Comparison of ENCODE assay signal across 8 cellular contexts in the genomic region with DNA sequence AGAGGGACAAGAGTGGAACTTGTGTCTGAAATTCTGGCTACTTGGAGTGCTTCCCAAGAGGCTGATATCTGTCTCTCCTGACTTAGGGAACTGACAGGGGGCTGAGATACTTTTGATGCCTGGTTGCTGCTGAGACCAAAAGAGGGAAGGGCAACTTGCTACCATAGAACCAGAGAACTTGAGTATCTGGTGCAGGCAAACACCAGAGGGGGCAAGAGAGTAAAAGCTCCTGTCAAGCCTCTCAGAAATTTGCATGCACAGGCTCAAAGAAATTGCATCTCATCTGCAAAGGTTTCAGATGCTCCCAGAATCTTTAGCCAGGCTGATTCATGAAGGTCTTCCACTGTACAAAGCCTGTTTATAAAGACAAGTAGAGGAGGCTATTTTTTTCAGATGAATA.
A peak's percentile ranks its signal among the peaks of the same experiment; 100 is the strongest.
DNase-seq lines count a peak whose midpoint lies in the region; ATAC-seq and TF ChIP-seq lines count a peak whose summit lies in the region.

No MANE protein-coding gene starts in this region.

- H3K4me3 Mint-ChIP-seq in activated CD4-positive, alpha-beta T cell treated with anti-CD3 and anti-CD28 coated beads, Interleukin-2, amount 10 ng/mL, durations not matched to agents 24 days and 14 days, result no peak overlapping the region

- no peak overlapping the region for H3K4me2 ChIP-seq in DND-41 (ENCODE audit: insufficient read depth, low read length)

- H3K27ac Mint-ChIP-seq in activated CD4-positive, alpha-beta T cell treated with anti-CD3 and anti-CD28 coated beads, Interleukin-2, amount 10 ng/mL, durations not matched to agents 24 days and 14 days, result no peak overlapping the region

- H2AFZ ChIP-seq in DND-41 (ENCODE audit: low read depth, low read length), result no peak overlapping the region

- TF ChIP-seq RAD21 in liver (IDR thresholded peaks at IDR 0.05), result peak in 1 of 2 donors; percentile 27

- H3K9me3 ChIP-seq in DND-41 (ENCODE audit: insufficient read depth, low read length, severe bottlenecking) (no peaks in the 10 kb centered on the region), liver (ENCODE audit: control insufficient read depth in 4 of 4, low read length in 3 of 4) (no peaks in the 10 kb centered on the region)

- H3K9ac ChIP-seq in DND-41 (ENCODE audit: low read depth, low read length) (no peak overlapping the region), liver (ENCODE audit: low read depth in 1 of 2, low read length in 2 of 2) (no peak overlapping the region)

- H4K20me1 ChIP-seq in DND-41 (ENCODE audit: insufficient read depth, low read length), result no peaks in the 10 kb centered on the region

- no peak overlapping the region for H3K27ac ChIP-seq in DND-41 (ENCODE audit: low read length)
- no peak overlapping the region for H3K27ac ChIP-seq in liver (ENCODE audit: low read depth in 1 of 2, low read length in 2 of 2)

- peak; percentile 18 for TF ChIP-seq CTCF in DND-41 (IDR thresholded peaks at IDR 0.05; ENCODE audit: borderline replicate concordance, extremely low read depth, low read length, poor library complexity, severe bottlenecking)
- TF ChIP-seq CTCF in astrocyte of the cerebellum (IDR thresholded peaks at IDR 0.05; ENCODE audit: low read depth, low read length, missing control alignments), result peak; percentile 70
- TF ChIP-seq CTCF in liver (IDR thresholded peaks at IDR 0.05; ENCODE audit: low read depth, low read length, missing input control), result peak; percentile 16

- H3K36me3 ChIP-seq in DND-41 (ENCODE audit: insufficient read depth, low read length) (no peaks in the 10 kb centered on the region), liver (ENCODE audit: control insufficient read depth in 4 of 4, insufficient read depth in 3 of 4, low read depth in 1 of 4, low read length in 3 of 4) (no peaks in the 10 kb centered on the region)

- H3K27me3 ChIP-seq in DND-41 (ENCODE audit: insufficient read depth, low read length, poor library complexity) (no peaks in the 10 kb centered on the region), liver (ENCODE audit: control insufficient read depth in 4 of 4, insufficient read depth in 4 of 4, low read length in 3 of 4) (no peaks in the 10 kb centered on the region)

- H3K79me2 ChIP-seq in DND-41 (ENCODE audit: insufficient read depth, low read length), result no peaks in the 10 kb centered on the region

- peaks cover 7% of the 10 kb centered on the region for H3K9me3 Mint-ChIP-seq in activated CD4-positive, alpha-beta T cell treated with anti-CD3 and anti-CD28 coated beads, Interleukin-2, amount 10 ng/mL, durations not matched to agents 24 days and 14 days

- DNase-seq in DND-41 (peak; percentile 4), M059J (ENCODE audit: low read depth) (peak; percentile 15), astrocyte of the cerebellum (ENCODE audit: low read depth) (peak; percentile 23)
- DNase-seq in activated CD4-positive, alpha-beta T cell treated with anti-CD3 and anti-CD28 coated beads for 1 hour, result no peak
- DNase-seq in activated CD4-positive, alpha-beta T cell treated with anti-CD3 and anti-CD28 coated beads, Interleukin-2, amount 10 ng/mL, durations not matched to agents 24 days and 14 days, result no peak

- intact Hi-C loops in activated CD4-positive, alpha-beta T cell treated with anti-CD3 and anti-CD28 coated beads, Interleukin-2, amount 10 ng/mL, durations not matched to agents 24 days and 14 days (cut with micrococcal nuclease), result no loop called here

- no peaks in the 10 kb centered on the region for H3K4me1 ChIP-seq in DND-41 (ENCODE audit: insufficient read depth, low read length)
- H3K4me1 ChIP-seq in liver (ENCODE audit: control insufficient read depth in 4 of 4, insufficient read depth in 4 of 4, low read length in 3 of 4), result no peaks in the 10 kb centered on the region

- H3K36me3 Mint-ChIP-seq in activated CD4-positive, alpha-beta T cell treated with anti-CD3 and anti-CD28 coated beads, Interleukin-2, amount 10 ng/mL, durations not matched to agents 24 days and 14 days (ENCODE audit: low read depth), result no peaks in the 10 kb centered on the region

- in situ Hi-C loops in astrocyte of the cerebellum (cut with HindIII; ENCODE audit: low sequenced_read_pairs), result no loop called here

- no peaks in the 10 kb centered on the region for H3K4me1 Mint-ChIP-seq in activated CD4-positive, alpha-beta T cell treated with anti-CD3 and anti-CD28 coated beads, Interleukin-2, amount 10 ng/mL, durations not matched to agents 24 days and 14 days

- H3K4me3 ChIP-seq in DND-41 (ENCODE audit: low read depth in 1 of 2, low read length in 2 of 2), result no peak overlapping the region
- no peak overlapping the region for H3K4me3 ChIP-seq in astrocyte of the cerebellum (ENCODE audit: low read depth, low read length)
- H3K4me3 ChIP-seq in liver (ENCODE audit: low read depth in 1 of 3, low read length in 3 of 3), result no peak overlapping the region

- ATAC-seq in DND-41 (ENCODE audit: insufficient read depth, low read depth) (no peak), GM21717 (IDR thresholded peaks at IDR 0.05; ENCODE audit: unreplicated experiment) (no peak), HG03354 (IDR thresholded peaks at IDR 0.05; ENCODE audit: poor library complexity, severe bottlenecking, unreplicated experiment) (no peak)

- H3K27me3 Mint-ChIP-seq in activated CD4-positive, alpha-beta T cell treated with anti-CD3 and anti-CD28 coated beads, Interleukin-2, amount 10 ng/mL, durations not matched to agents 24 days and 14 days, result no peaks in the 10 kb centered on the region

TF ChIP-seq in liver, 16 proteins besides CTCF, POLR2A, EP300 and RAD21:
- TF ChIP-seq HNF4G (IDR thresholded peaks at IDR 0.05) (no peak), FOXA1 (IDR thresholded peaks at IDR 0.05) (no peak), GABPA (IDR thresholded peaks at IDR 0.05 in 1 of 2, conservative IDR thresholded peaks at IDR 0.05 in 1 of 2) (no peak), JUND (IDR thresholded peaks at IDR 0.05) (no peak), HNF4A (conservative IDR thresholded peaks at IDR 0.05) (no peak), YY1 (IDR thresholded peaks at IDR 0.05) (no peak), NR2F2 (IDR thresholded peaks at IDR 0.05) (no peak), TAF1 (conservative IDR thresholded peaks at IDR 0.05) (no peak), EGR1 (IDR thresholded peaks at IDR 0.05; ENCODE audit: low read depth in 2 of 2) (no peak)
- TF ChIP-seq, protein P1, sequence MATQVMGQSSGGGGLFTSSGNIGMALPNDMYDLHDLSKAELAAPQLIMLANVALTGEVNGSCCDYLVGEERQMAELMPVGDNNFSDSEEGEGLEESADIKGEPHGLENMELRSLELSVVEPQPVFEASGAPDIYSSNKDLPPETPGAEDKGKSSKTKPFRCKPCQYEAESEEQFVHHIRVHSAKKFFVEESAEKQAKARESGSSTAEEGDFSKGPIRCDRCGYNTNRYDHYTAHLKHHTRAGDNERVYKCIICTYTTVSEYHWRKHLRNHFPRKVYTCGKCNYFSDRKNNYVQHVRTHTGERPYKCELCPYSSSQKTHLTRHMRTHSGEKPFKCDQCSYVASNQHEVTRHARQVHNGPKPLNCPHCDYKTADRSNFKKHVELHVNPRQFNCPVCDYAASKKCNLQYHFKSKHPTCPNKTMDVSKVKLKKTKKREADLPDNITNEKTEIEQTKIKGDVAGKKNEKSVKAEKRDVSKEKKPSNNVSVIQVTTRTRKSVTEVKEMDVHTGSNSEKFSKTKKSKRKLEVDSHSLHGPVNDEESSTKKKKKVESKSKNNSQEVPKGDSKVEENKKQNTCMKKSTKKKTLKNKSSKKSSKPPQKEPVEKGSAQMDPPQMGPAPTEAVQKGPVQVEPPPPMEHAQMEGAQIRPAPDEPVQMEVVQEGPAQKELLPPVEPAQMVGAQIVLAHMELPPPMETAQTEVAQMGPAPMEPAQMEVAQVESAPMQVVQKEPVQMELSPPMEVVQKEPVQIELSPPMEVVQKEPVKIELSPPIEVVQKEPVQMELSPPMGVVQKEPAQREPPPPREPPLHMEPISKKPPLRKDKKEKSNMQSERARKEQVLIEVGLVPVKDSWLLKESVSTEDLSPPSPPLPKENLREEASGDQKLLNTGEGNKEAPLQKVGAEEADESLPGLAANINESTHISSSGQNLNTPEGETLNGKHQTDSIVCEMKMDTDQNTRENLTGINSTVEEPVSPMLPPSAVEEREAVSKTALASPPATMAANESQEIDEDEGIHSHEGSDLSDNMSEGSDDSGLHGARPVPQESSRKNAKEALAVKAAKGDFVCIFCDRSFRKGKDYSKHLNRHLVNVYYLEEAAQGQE (IDR thresholded peaks at IDR 0.05), result no peak
- TF ChIP-seq, protein P2, sequence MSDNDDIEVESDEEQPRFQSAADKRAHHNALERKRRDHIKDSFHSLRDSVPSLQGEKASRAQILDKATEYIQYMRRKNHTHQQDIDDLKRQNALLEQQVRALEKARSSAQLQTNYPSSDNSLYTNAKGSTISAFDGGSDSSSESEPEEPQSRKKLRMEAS (IDR thresholded peaks at IDR 0.05), result no peak
- TF ChIP-seq, protein P3, sequence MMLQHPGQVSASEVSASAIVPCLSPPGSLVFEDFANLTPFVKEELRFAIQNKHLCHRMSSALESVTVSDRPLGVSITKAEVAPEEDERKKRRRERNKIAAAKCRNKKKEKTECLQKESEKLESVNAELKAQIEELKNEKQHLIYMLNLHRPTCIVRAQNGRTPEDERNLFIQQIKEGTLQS (IDR thresholded peaks at IDR 0.05), result no peak
- TF ChIP-seq, protein P4, sequence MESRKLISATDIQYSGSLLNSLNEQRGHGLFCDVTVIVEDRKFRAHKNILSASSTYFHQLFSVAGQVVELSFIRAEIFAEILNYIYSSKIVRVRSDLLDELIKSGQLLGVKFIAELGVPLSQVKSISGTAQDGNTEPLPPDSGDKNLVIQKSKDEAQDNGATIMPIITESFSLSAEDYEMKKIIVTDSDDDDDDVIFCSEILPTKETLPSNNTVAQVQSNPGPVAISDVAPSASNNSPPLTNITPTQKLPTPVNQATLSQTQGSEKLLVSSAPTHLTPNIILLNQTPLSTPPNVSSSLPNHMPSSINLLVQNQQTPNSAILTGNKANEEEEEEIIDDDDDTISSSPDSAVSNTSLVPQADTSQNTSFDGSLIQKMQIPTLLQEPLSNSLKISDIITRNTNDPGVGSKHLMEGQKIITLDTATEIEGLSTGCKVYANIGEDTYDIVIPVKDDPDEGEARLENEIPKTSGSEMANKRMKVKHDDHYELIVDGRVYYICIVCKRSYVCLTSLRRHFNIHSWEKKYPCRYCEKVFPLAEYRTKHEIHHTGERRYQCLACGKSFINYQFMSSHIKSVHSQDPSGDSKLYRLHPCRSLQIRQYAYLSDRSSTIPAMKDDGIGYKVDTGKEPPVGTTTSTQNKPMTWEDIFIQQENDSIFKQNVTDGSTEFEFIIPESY (IDR thresholded peaks at IDR 0.05), result no peak
TF ChIP-seq in liver: peak in this region for 0.

Comparison
In these comparisons a context has a peak if more than half of its experiments do, and no peak if none do; other contexts are left out.
1. DNase-seq: peak in DND-41 (single experiment), M059J (single experiment) and astrocyte of the cerebellum (single experiment); none in activated CD4-positive, alpha-beta T cell treated with anti-CD3 and anti-CD28 coated beads for 1 hour (single experiment) and activated CD4-positive, alpha-beta T cell treated with anti-CD3 and anti-CD28 coated beads, Interleukin-2, amount 10 ng/mL, durations not matched to agents 24 days and 14 days (single experiment).
2. CTCF ChIP-seq: peak in every context shown above with its lines; median percentile 70 in astrocyte of the cerebellum; 18 in DND-41; 16 in liver.